In genomic region chr13:20171364-20171763, GRCh38 we compare ENCODE assay signal across 30 cellular contexts. TPM values are rescaled to one million over a fixed set of nuclear protein-coding genes. Genes with fewer than 3 reads are reported as not detected.
"Had no signal": no experiment of that assay in that cellular context is flagged by ENCODE, and none has a peak within 500 bp of the region (broad histone marks: within the 10 kb centered on the region; RNA-seq: fewer than 3 reads in every experiment).

No MANE protein-coding gene starts in this region.

- H3K9me3 Mint-ChIP-seq: activated B cell treated with CpG ODN at 0.5 μM for 24 hours; activated CD4-positive, alpha-beta T cell treated with anti-CD3 and anti-CD28 coated beads, Interleukin-2, amount 10 ng/mL, durations not matched to agents 24 days and 14 days; activated naive CD4-positive, alpha-beta T cell treated with anti-CD3 and anti-CD28 coated beads, Interleukin-2, amount 50 U/mL, for 24 hours; activated T-cell treated with anti-CD3 and anti-CD28 coated beads, Interleukin-2, amount 50 U/mL, for 24 hours; activated T-helper 1 cell treated with anti-CD3 and anti-CD28 coated beads, Interleukin-12 subunit alpha, Interleukin-12 subunit beta, Interleukin-2, Interleukin-4 antibody, amounts not matched to agents 30 ng/mL and 10 ng/mL and 1 ng/mL, durations not matched to agents 14 hours and 24 hours and 36 hours; T-helper 1 cell treated with Interleukin-12 subunit alpha and Interleukin-12 subunit beta and Interleukin-4 antibody, amounts not matched to agents 30 μg/mL and 1 μg/mL, for 36 hours had no signal

- H3K4me3 ChIP-seq: K562 had no signal

- H3K27ac Mint-ChIP-seq: activated B cell treated with CpG ODN at 0.5 μM for 24 hours; activated CD4-positive, alpha-beta T cell treated with anti-CD3 and anti-CD28 coated beads, Interleukin-2, amount 10 ng/mL, durations not matched to agents 24 days and 14 days; activated CD8-positive, alpha-beta memory T cell treated with anti-CD3 and anti-CD28 coated beads, Interleukin-2, amount 10 ng/mL, durations not matched to agents 7 days and 5 days; activated naive CD4-positive, alpha-beta T cell treated with anti-CD3 and anti-CD28 coated beads, Interleukin-2, amount 50 U/mL, for 24 hours; activated T-cell treated with anti-CD3 and anti-CD28 coated beads, Interleukin-2, amount 50 U/mL, for 24 hours; activated T-helper 1 cell treated with anti-CD3 and anti-CD28 coated beads, Interleukin-12 subunit alpha, Interleukin-12 subunit beta, Interleukin-2, Interleukin-4 antibody, amounts not matched to agents 30 ng/mL and 10 ng/mL and 1 ng/mL, durations not matched to agents 14 hours and 24 hours and 36 hours; T-helper 1 cell treated with Interleukin-12 subunit alpha and Interleukin-12 subunit beta and Interleukin-4 antibody, amounts not matched to agents 30 μg/mL and 1 μg/mL, for 36 hours had no signal

- H3K4me3 Mint-ChIP-seq: activated B cell treated with CpG ODN at 0.5 μM for 24 hours; activated CD4-positive, alpha-beta T cell treated with anti-CD3 and anti-CD28 coated beads, Interleukin-2, amount 10 ng/mL, durations not matched to agents 24 days and 14 days; activated CD8-positive, alpha-beta memory T cell treated with anti-CD3 and anti-CD28 coated beads, Interleukin-2, amount 10 ng/mL, durations not matched to agents 7 days and 5 days; activated naive CD4-positive, alpha-beta T cell treated with anti-CD3 and anti-CD28 coated beads, Interleukin-2, amount 50 U/mL, for 24 hours; activated T-cell treated with anti-CD3 and anti-CD28 coated beads, Interleukin-2, amount 50 U/mL, for 24 hours; activated T-helper 1 cell treated with anti-CD3 and anti-CD28 coated beads, Interleukin-12 subunit alpha, Interleukin-12 subunit beta, Interleukin-2, Interleukin-4 antibody, amounts not matched to agents 30 ng/mL and 10 ng/mL and 1 ng/mL, durations not matched to agents 14 hours and 24 hours and 36 hours; T-helper 1 cell treated with Interleukin-12 subunit alpha and Interleukin-12 subunit beta and Interleukin-4 antibody, amounts not matched to agents 30 μg/mL and 1 μg/mL, for 36 hours had no signal

- DNase-seq: activated B cell treated with CpG ODN at 0.5 μM for 24 hours; activated CD4-positive, alpha-beta T cell treated with anti-CD3 and anti-CD28 coated beads for 1 hour; activated CD4-positive, alpha-beta T cell treated with anti-CD3 and anti-CD28 coated beads, Interleukin-2, amount 10 ng/mL, durations not matched to agents 24 days and 14 days; activated CD4-positive, alpha-beta T cell treated with anti-CD3 and anti-CD28 coated beads, Interleukin-2, amount 50 U/mL, for 48 hours; activated CD8-positive, alpha-beta memory T cell treated with anti-CD3 and anti-CD28 coated beads, Interleukin-2, amount 10 ng/mL, durations not matched to agents 7 days and 5 days; activated effector memory CD4-positive, alpha-beta T cell treated with Interleukin-2 at 50 U/mL for 16 hours; activated naive CD4-positive, alpha-beta T cell; activated T-cell treated with anti-CD3 and anti-CD28 coated beads, Interleukin-2, amount 50 U/mL, for 24 hours; aorta; brain microvascular endothelial cell; cerebellar nuclear complex; Kasumi-1; NCI-H1092 treated with DMSO at 0.1 percent for 48 hours; NCI-H1417 treated with DMSO at 0.1 percent for 48 hours; NCI-H1694 treated with DMSO at 0.1 percent for 48 hours; NCI-H2029 treated with DMSO at 0.1 percent for 48 hours; NCI-H345; NCI-H510A; NCI-H526 treated with DMSO at 0.1 percent for 48 hours; NCI-H82; Right ventricle myocardium superior had no signal

- H3K36me3 Mint-ChIP-seq: activated naive CD4-positive, alpha-beta T cell treated with anti-CD3 and anti-CD28 coated beads, Interleukin-2, amount 50 U/mL, for 24 hours had no signal

- H3K36me3 ChIP-seq: brain microvascular endothelial cell had no signal

- H3K27ac ChIP-seq: brain microvascular endothelial cell, RWPE1 had no signal

- ATAC-seq: activated CD8-positive, alpha-beta memory T cell treated with anti-CD3 and anti-CD28 coated beads, Interleukin-2, amount 10 ng/mL, durations not matched to agents 7 days and 5 days; K562; Panc1 had no signal

RNA-seq across cellular contexts. Expression of gene GJA3, which starts 10.5 kb away (rescaled TPM):
- total RNA-seq: activated CD4-positive, alpha-beta T cell treated with anti-CD3 and anti-CD28 coated beads, Interleukin-2, amount 10 ng/mL, durations not matched to agents 24 days and 14 days; activated T-helper 1 cell treated with anti-CD3 and anti-CD28 coated beads, Interleukin-12 subunit alpha, Interleukin-12 subunit beta, Interleukin-2, Interleukin-4 antibody, amounts not matched to agents 30 ng/mL and 10 ng/mL and 1 ng/mL, durations not matched to agents 14 hours and 24 hours and 36 hours; M059J; OCI-LY7 had no signal

RNA-seq across cellular contexts. Expression of gene GJB2, which starts 21.4 kb away (rescaled TPM):
- total RNA-seq: activated B cell treated with CpG ODN at 0.5 μM for 24 hours, K562, OCI-LY7, SK-MEL-5 had no signal
